Comparison of ENCODE assay signal across 19 cellular contexts in the genomic region with DNA sequence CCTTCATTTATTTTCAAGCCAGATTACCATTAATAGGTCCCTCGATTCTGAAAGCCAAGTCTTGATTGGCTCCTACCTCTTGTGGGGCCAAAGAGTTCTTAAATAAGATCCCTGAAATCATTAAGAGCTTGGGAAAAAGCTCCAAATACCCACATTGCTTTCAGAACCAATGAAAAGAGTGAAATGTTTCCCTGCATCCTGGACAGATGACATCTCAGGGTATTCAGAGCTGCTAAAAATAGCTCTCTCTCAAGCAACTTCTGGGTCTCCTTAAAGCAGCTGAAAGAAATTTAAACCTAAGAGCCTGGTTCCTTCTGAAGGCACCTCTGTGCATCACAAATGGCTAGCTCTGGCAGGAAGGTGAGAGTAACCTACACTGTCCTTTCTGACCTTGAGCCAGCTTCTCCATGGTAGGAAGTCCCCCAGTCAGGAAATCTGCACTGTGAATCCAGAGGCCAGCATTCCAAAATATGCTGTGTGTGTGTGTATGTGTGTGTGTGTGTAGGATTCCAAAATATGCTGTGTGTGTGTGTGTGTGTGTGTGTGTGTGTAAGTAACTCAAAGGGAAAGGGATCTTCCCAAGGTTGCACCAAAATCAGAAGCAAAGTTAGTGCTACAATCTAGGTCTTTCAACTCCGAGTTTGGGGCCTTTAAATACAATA. TPM values are rescaled to one million over a fixed set of nuclear protein-coding genes. Genes with fewer than 3 reads are reported as not detected.
DNase-seq lines count a peak whose midpoint lies in the region; ATAC-seq and TF ChIP-seq lines count a peak whose summit lies in the region.
"Had no signal": no experiment of that assay in that cellular context is flagged by ENCODE, and none has a peak within 500 bp of the region (broad histone marks: within the 10 kb centered on the region; RNA-seq: fewer than 3 reads in every experiment).

No MANE protein-coding gene starts in this region.

- POLR2A ChIA-PET in naive thymus-derived CD4-positive, alpha-beta T cell (lab: Charles Lee): no interaction called here

- TF ChIP-seq POLR2A in gastroesophageal sphincter (IDR thresholded peaks at IDR 0.05): no peak

- H3K27ac ChIP-seq in gastroesophageal sphincter: peak overlapping the region in 2 of 4 donors; percentile 7 to 48
- no peak overlapping the region for H3K27ac ChIP-seq in naive thymus-derived CD4-positive, alpha-beta T cell (ENCODE audit: low read depth, low read length)
- H3K27ac ChIP-seq: foreskin keratinocyte, testis, WERI-Rb-1 had no signal

- no peak for TF ChIP-seq EP300 in gastroesophageal sphincter (IDR thresholded peaks at IDR 0.05)

- no peaks in the 10 kb centered on the region for H3K9me3 ChIP-seq in gastroesophageal sphincter
- H3K9me3 ChIP-seq in naive thymus-derived CD4-positive, alpha-beta T cell (ENCODE audit: control insufficient read depth in 2 of 3, low read length in 3 of 3): no peaks in the 10 kb centered on the region
- H3K9me3 ChIP-seq: testis had no signal

- peaks cover 0 to 8% of the 10 kb centered on the region in 2 donors for H3K36me3 ChIP-seq in gastroesophageal sphincter
- peaks cover 0 to 5% (median 0%) of the 10 kb centered on the region in 3 experiments for H3K36me3 ChIP-seq in naive thymus-derived CD4-positive, alpha-beta T cell (ENCODE audit: control insufficient read depth in 2 of 3, insufficient read depth in 3 of 3, low read length in 3 of 3)

- H3K27ac Mint-ChIP-seq in HFFc6 (peak overlapping the region; percentile 30; the same call in 1 of the 2 replicates), brain (peak overlapping the region in 3 of 5 experiments; percentile 55 to 71 (median 70))
- no peak overlapping the region for H3K27ac Mint-ChIP-seq in naive thymus-derived CD4-positive, alpha-beta T cell
- H3K27ac Mint-ChIP-seq: activated CD8-positive, alpha-beta T cell treated with anti-CD3 and anti-CD28 coated beads for 36 hours; activated naive CD8-positive, alpha-beta T cell treated with anti-CD3 and anti-CD28 coated beads for 36 hours had no signal

- H3K36me3 Mint-ChIP-seq in HFFc6 (ENCODE audit: low read depth): 0 out of 2 replicates have a peak, but pooled peaks cover 5% of the 10 kb centered on the region
- H3K36me3 Mint-ChIP-seq in brain: peaks cover 11% of the 10 kb centered on the region
- peaks cover 1 to 17% (median 5%) of the 10 kb centered on the region in 5 donors for H3K36me3 Mint-ChIP-seq in naive thymus-derived CD4-positive, alpha-beta T cell
- H3K36me3 Mint-ChIP-seq: activated naive CD8-positive, alpha-beta T cell treated with anti-CD3 and anti-CD28 coated beads for 36 hours had no signal

- intact Hi-C loops in naive thymus-derived CD4-positive, alpha-beta T cell (cut with micrococcal nuclease): no loop called here

- H3K4me1 Mint-ChIP-seq in HFFc6 (ENCODE audit: low read depth): peaks cover 51% of the 10 kb centered on the region
- H3K4me1 Mint-ChIP-seq in brain: peaks cover 32% of the 10 kb centered on the region
- peaks cover 0 to 15% (median 0%) of the 10 kb centered on the region in 7 donors for H3K4me1 Mint-ChIP-seq in naive thymus-derived CD4-positive, alpha-beta T cell

- TF ChIP-seq CTCF in HFFc6 (IDR thresholded peaks at IDR 0.05): no peak
- no peak for TF ChIP-seq CTCF in brain (conservative IDR thresholded peaks at IDR 0.05)
- no peak for TF ChIP-seq CTCF in gastroesophageal sphincter (IDR thresholded peaks at IDR 0.05)

- no peak overlapping the region for H3K4me3 ChIP-seq in gastroesophageal sphincter
- no peak overlapping the region for H3K4me3 ChIP-seq in naive thymus-derived CD4-positive, alpha-beta T cell (ENCODE audit: low read length)
- H3K4me3 ChIP-seq: GM12878, testis had no signal

- CTCF ChIA-PET in naive thymus-derived CD4-positive, alpha-beta T cell (lab: Charles Lee): no interaction called here

- 47 to 63% methylated on average over 2 of the region's 2 CpGs for WGBS in gastroesophageal sphincter (ENCODE audit: low coverage in 1 of 2), 2 donors

- H3K27me3 ChIP-seq in gastroesophageal sphincter: no peaks in the 10 kb centered on the region
- H3K27me3 ChIP-seq in naive thymus-derived CD4-positive, alpha-beta T cell (ENCODE audit: control insufficient read depth in 2 of 2, insufficient read depth in 2 of 2, low read length in 2 of 2): no peaks in the 10 kb centered on the region
- H3K27me3 ChIP-seq: foreskin keratinocyte, testis had no signal

- H3K9me3 Mint-ChIP-seq in HFFc6 (no peaks in the 10 kb centered on the region), brain (no peaks in the 10 kb centered on the region)
- no peaks in the 10 kb centered on the region for H3K9me3 Mint-ChIP-seq in naive thymus-derived CD4-positive, alpha-beta T cell
- H3K9me3 Mint-ChIP-seq: activated CD8-positive, alpha-beta T cell treated with anti-CD3 and anti-CD28 coated beads for 36 hours; activated naive CD8-positive, alpha-beta T cell treated with anti-CD3 and anti-CD28 coated beads for 36 hours had no signal

- peaks cover 0 to 25% (median 0%) of the 10 kb centered on the region in 3 donors for H3K4me1 ChIP-seq in gastroesophageal sphincter
- no peaks in the 10 kb centered on the region for H3K4me1 ChIP-seq in naive thymus-derived CD4-positive, alpha-beta T cell (ENCODE audit: control insufficient read depth in 2 of 2, insufficient read depth in 2 of 2, low read length in 2 of 2)
- H3K4me1 ChIP-seq: testis had no signal

- ATAC-seq in gastroesophageal sphincter (peak; percentile 20), GM19397 (IDR thresholded peaks at IDR 0.05; ENCODE audit: unreplicated experiment) (no peak)
- no peak for ATAC-seq in naive thymus-derived CD4-positive, alpha-beta T cell
- ATAC-seq: activated CD8-positive, alpha-beta T cell treated with anti-CD3 and anti-CD28 coated beads for 36 hours; foreskin keratinocyte; GM12878 had no signal

- DNase-seq in HFFc6 (peak; percentile 39), putamen (ENCODE audit: low spot score) (peak; percentile 26), NCI-H1048 (lab: John Stamatoyannopoulos, UW) (no peak), NCI-H2081 treated with DMSO at 0.1 percent for 48 hours (lab: John Stamatoyannopoulos, UW) (no peak)
- no peak for DNase-seq in naive thymus-derived CD4-positive, alpha-beta T cell
- DNase-seq: activated CD8-positive, alpha-beta T cell treated with anti-CD3 and anti-CD28 coated beads for 36 hours; activated naive CD8-positive, alpha-beta T cell treated with anti-CD3 and anti-CD28 coated beads for 36 hours; foreskin keratinocyte; KBM-7; kidney glomerular epithelial cell; NCI-H524 treated with DMSO at 0.1 percent for 48 hours; posterior cingulate gyrus; SHP77; testis; WERI-Rb-1 had no signal

- H3K27me3 Mint-ChIP-seq in HFFc6 (ENCODE audit: insufficient read depth) (peaks cover 2% of the 10 kb centered on the region; the same call in 1 of the 2 replicates), brain (no peaks in the 10 kb centered on the region)
- no peaks in the 10 kb centered on the region for H3K27me3 Mint-ChIP-seq in naive thymus-derived CD4-positive, alpha-beta T cell
- H3K27me3 Mint-ChIP-seq: activated CD8-positive, alpha-beta T cell treated with anti-CD3 and anti-CD28 coated beads for 36 hours; activated naive CD8-positive, alpha-beta T cell treated with anti-CD3 and anti-CD28 coated beads for 36 hours had no signal

- H3K4me3 Mint-ChIP-seq in HFFc6: no peak overlapping the region; the same call in 1 of the 2 replicates
- peak overlapping the region in 1 of 5 experiments; percentile 49 for H3K4me3 Mint-ChIP-seq in brain
- no peak overlapping the region for H3K4me3 Mint-ChIP-seq in naive thymus-derived CD4-positive, alpha-beta T cell
- H3K4me3 Mint-ChIP-seq: activated CD8-positive, alpha-beta T cell treated with anti-CD3 and anti-CD28 coated beads for 36 hours; activated naive CD8-positive, alpha-beta T cell treated with anti-CD3 and anti-CD28 coated beads for 36 hours had no signal

RNA-seq across cellular contexts. Expression of a gene that starts 50.1 kb away (rescaled TPM):
- total RNA-seq in HFFc6 (2021; fragmentation: NEBNext Ultra II Directional; extraction: Animal tissue kit (Norgen Biotek cat#: 25700)): 1 to 10 TPM; 6.2 to 7.7 (median 7.0) TPM
- polyA plus RNA-seq in brain (ENCODE audit: insufficient read depth, low read depth, low replicate concordance): 8.3 TPM
- 1 to 10 TPM; 2.3 to 5.7 (median 3.5) TPM for total RNA-seq in gastroesophageal sphincter
- 100 to 1,000 TPM in 2 of 5 experiments, 10 to 100 TPM in 3; 11.9 to 275 (median 28.4) TPM for total RNA-seq in naive thymus-derived CD4-positive, alpha-beta T cell
- polyA plus RNA-seq in naive thymus-derived CD4-positive, alpha-beta T cell: 1 to 10 TPM; 2.0 to 6.4 TPM

Comparison
In these comparisons a context has a peak if more than half of its experiments do, and no peak if none do; other contexts are left out.
1. DNase-seq: peak in HFFc6 (single experiment) and putamen (single experiment); none in naive thymus-derived CD4-positive, alpha-beta T cell (0 of 9), NCI-H1048 (single experiment) and NCI-H2081 treated with DMSO at 0.1 percent for 48 hours (single experiment).
2. H3K27ac Mint-ChIP-seq: peak in HFFc6 (single experiment) and brain (3 of 5); none in naive thymus-derived CD4-positive, alpha-beta T cell (0 of 9).